Comparison of ENCODE assay signal across 9 cellular contexts in genomic region chr1:33137800-33138199, GRCh38. TPM values are rescaled to one million over a fixed set of nuclear protein-coding genes. Genes with fewer than 3 reads are reported as not detected.
DNase-seq lines count a peak whose midpoint lies in the region; ATAC-seq and TF ChIP-seq lines count a peak whose summit lies in the region.
"Had no signal": no experiment of that assay in that cellular context is flagged by ENCODE, and none has a peak within 500 bp of the region (broad histone marks: within the 10 kb centered on the region; RNA-seq: fewer than 3 reads in every experiment).

No MANE protein-coding gene starts in this region.

- intact Hi-C loops in CD14-positive monocyte (cut with micrococcal nuclease) (no loop called here), left cardiac atrium (cut with DNase I) (no loop called here)

- TF ChIP-seq CTCF in CD14-positive monocyte (IDR thresholded peaks at IDR 0.05) = peak; percentile 37

- H3K4me1 Mint-ChIP-seq in CD14-positive monocyte = peaks cover 2% of the 10 kb centered on the region

- no peaks in the 10 kb centered on the region for H3K27me3 ChIP-seq in Karpas-422 (ENCODE audit: low read length)

- peaks cover 4% of the 10 kb centered on the region; the same call in 1 of the 2 replicates for H4K20me1 ChIP-seq in Karpas-422 (ENCODE audit: insufficient read depth, low read depth, low read length)

- H3K27me3 Mint-ChIP-seq in CD14-positive monocyte (ENCODE audit: low read depth in 3 of 3) = peaks cover 0 to 3% (median 0%) of the 10 kb centered on the region in 3 donors
- H3K27me3 Mint-ChIP-seq: central memory CD8-positive, alpha-beta T cell had no signal

- peaks cover 0 to 2% of the 10 kb centered on the region in 2 donors for H3K36me3 Mint-ChIP-seq in CD14-positive monocyte

- DNase-seq in CD14-positive monocyte (ENCODE audit: low spot score) (no peak), Karpas-422 (peak; percentile 82), left cardiac atrium (peak; percentile 44), dedifferentiated amniotic fluid mesenchymal stem cell (ENCODE audit: extremely low spot score) (no peak), kidney glomerular epithelial cell (lab: John Stamatoyannopoulos, UW) (no peak)
- peak; percentile 49 to 59 for DNase-seq in activated T-cell treated with anti-CD3 and anti-CD28 coated beads, Interleukin-2, amount 50 U/mL, for 48 hours
- DNase-seq in stimulated activated CD4-positive, alpha-beta T cell treated with anti-CD3 and anti-CD28 coated beads, Interleukin-4, amount 100 ng/mL, for 1 hour = peak; percentile 43

- H3K4me2 ChIP-seq in Karpas-422 (ENCODE audit: low read depth, low read length, poor library complexity, severe bottlenecking) = peak overlapping the region; percentile 34

- H3K9me3 ChIP-seq in Karpas-422 (ENCODE audit: low read length) = no peaks in the 10 kb centered on the region

- 0 out of 2 replicates have a peak overlapping the region, but pooled peaks have one; percentile 12 for H3K9ac ChIP-seq in Karpas-422 (ENCODE audit: low read length)

- no peak overlapping the region for H3K27ac Mint-ChIP-seq in CD14-positive monocyte

- no peaks in the 10 kb centered on the region for H3K79me2 ChIP-seq in Karpas-422 (ENCODE audit: low read length)

- no peaks in the 10 kb centered on the region for H3K36me3 ChIP-seq in Karpas-422 (ENCODE audit: insufficient read depth, low read length)

- ATAC-seq in left cardiac atrium = peak in 1 of 2 donors; percentile 23
- no peak for ATAC-seq in HG03196 (IDR thresholded peaks at IDR 0.05; ENCODE audit: unreplicated experiment)

- H3K4me3 ChIP-seq in Karpas-422 (ENCODE audit: low read length) = no peak overlapping the region

- H2AFZ ChIP-seq in Karpas-422 (ENCODE audit: low read length) = no peak overlapping the region

- no peaks in the 10 kb centered on the region for H3K9me2 ChIP-seq in Karpas-422 (replicated peaks; ENCODE audit: insufficient read depth, low read length)

- no peak overlapping the region for H3K4me3 Mint-ChIP-seq in CD14-positive monocyte
- H3K4me3 Mint-ChIP-seq: central memory CD8-positive, alpha-beta T cell had no signal

- H3K27ac ChIP-seq in Karpas-422 (ENCODE audit: low read length) = no peak overlapping the region

- no peaks in the 10 kb centered on the region for H3K9me3 Mint-ChIP-seq in CD14-positive monocyte
- H3K9me3 Mint-ChIP-seq: central memory CD8-positive, alpha-beta T cell had no signal

- peaks cover 13% of the 10 kb centered on the region for H3K4me1 ChIP-seq in Karpas-422 (ENCODE audit: low read length)

RNA-seq across cellular contexts. Expression of gene TRIM62, which starts 44.0 kb away (rescaled TPM):
- polyA plus RNA-seq in CD14-positive monocyte = 1 to 10 TPM; 1.7 to 2.1 TPM
- total RNA-seq in Karpas-422 (2014; rRNA removed; shearing (Covaris generic); ENCODE audit: low replicate concordance) = 9.1 and 18.7 TPM in 2 replicates
- total RNA-seq in left cardiac atrium = 1 to 10 TPM; 2.4 to 2.8 TPM

RNA-seq across cellular contexts. Expression of gene AZIN2, which starts 56.8 kb away (rescaled TPM):
- polyA plus RNA-seq in CD14-positive monocyte = under 1 TPM in 1 of 2 donors, not detected in 1; 0.89 TPM
- total RNA-seq in Karpas-422 (2014; rRNA removed; shearing (Covaris generic); ENCODE audit: low replicate concordance) = 0.30 and 1.8 TPM in 2 replicates
- 1 to 10 TPM; 1.8 to 2.6 TPM for total RNA-seq in left cardiac atrium

Comparison
In these comparisons a context has a peak if more than half of its experiments do, and no peak if none do; other contexts are left out.
1. DNase-seq: peak in Karpas-422 (single experiment), activated T-cell treated with anti-CD3 and anti-CD28 coated beads, Interleukin-2, amount 50 U/mL, for 48 hours (2 of 2), left cardiac atrium (single experiment) and stimulated activated CD4-positive, alpha-beta T cell treated with anti-CD3 and anti-CD28 coated beads, Interleukin-4, amount 100 ng/mL, for 1 hour (single experiment); none in CD14-positive monocyte (single experiment), dedifferentiated amniotic fluid mesenchymal stem cell (single experiment) and kidney glomerular epithelial cell (single experiment).